18 cellular contexts compared by ENCODE assay signal in the genomic region with DNA sequence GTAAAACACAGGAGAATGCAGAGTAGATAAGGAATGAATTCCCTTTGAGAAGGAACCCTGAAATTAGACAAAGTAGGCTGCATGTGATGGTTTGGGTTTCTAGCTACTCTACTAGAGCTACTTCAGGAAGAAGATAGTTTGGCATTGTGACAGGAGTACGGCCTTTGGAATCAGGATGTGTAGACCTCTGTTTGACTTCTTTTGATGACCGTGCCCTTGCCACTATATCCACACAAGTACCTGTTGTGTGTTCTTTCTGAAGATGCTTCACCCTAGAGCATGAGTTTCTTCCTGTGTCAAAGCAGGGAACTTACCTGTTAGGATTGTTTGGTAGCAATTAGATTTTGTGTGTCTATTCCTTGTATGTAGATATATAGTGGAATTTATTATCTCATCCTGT. TPM values are rescaled to one million over a fixed set of nuclear protein-coding genes. Genes with fewer than 3 reads are reported as not detected.
DNase-seq lines count a peak whose midpoint lies in the region; ATAC-seq and TF ChIP-seq lines count a peak whose summit lies in the region.
"Had no signal": no experiment of that assay in that cellular context is flagged by ENCODE, and none has a peak within 500 bp of the region (broad histone marks: within the 10 kb centered on the region; RNA-seq: fewer than 3 reads in every experiment).

No MANE protein-coding gene starts in this region.

- no peaks in the 10 kb centered on the region for H3K36me3 Mint-ChIP-seq in T-helper 17 cell (ENCODE audit: low read depth)

- no peak overlapping the region for H3K4me3 ChIP-seq in transverse colon
- H3K4me3 ChIP-seq: BLaER1 treated with 17β-estradiol and CSF1 and Interleukin-3, amounts not matched to agents 10 nM and 100 nM; GM23338; PC-9 had no signal

- no peak for TF ChIP-seq EP300 in transverse colon (IDR thresholded peaks at IDR 0.05; ENCODE audit: low read depth)

- intact Hi-C loops in left colon (cut with DNase I, micrococcal nuclease), result no loop called here
- intact Hi-C loops in transverse colon (cut with DNase I; ENCODE audit: low total_unique reads), result no loop called here
- intact Hi-C loops in Right ventricle myocardium inferior (cut with DNase I), result no loop called here
- intact Hi-C loops in left ventricle myocardium superior (cut with micrococcal nuclease), result no loop called here

- no peaks in the 10 kb centered on the region for H3K36me3 ChIP-seq in transverse colon

- H3K4me1 Mint-ChIP-seq in T-helper 17 cell, result peaks cover 37% of the 10 kb centered on the region

- H3K27me3 Mint-ChIP-seq in T-helper 17 cell, result no peaks in the 10 kb centered on the region

- peak overlapping the region; percentile 17 to 64 (median 54) for H3K27ac ChIP-seq in transverse colon
- H3K27ac ChIP-seq: BLaER1 treated with 17β-estradiol and CSF1 and Interleukin-3, amounts not matched to agents 10 nM and 100 nM; PC-9 had no signal

- 44 to 60% methylated on average over 1 to 2 of the region's 2 CpGs for WGBS in transverse colon (ENCODE audit: low coverage in 1 of 2), 2 donors

- no peaks in the 10 kb centered on the region for H3K9me3 ChIP-seq in T-helper 17 cell (ENCODE audit: control insufficient read depth, low read length, poor library complexity, severe bottlenecking)
- H3K9me3 ChIP-seq in transverse colon, result no peaks in the 10 kb centered on the region

- no peak for TF ChIP-seq POLR2A in transverse colon (IDR thresholded peaks at IDR 0.05)

- no peak overlapping the region for H3K4me3 Mint-ChIP-seq in T-helper 17 cell
- H3K4me3 Mint-ChIP-seq: GM23338, HFFc6 had no signal

- no peak for ATAC-seq in T-helper 17 cell
- peak; percentile 86 for ATAC-seq in left colon
- no peak for ATAC-seq in Right ventricle myocardium inferior
- no peak for ATAC-seq in left ventricle myocardium superior
- ATAC-seq: GM23338 had no signal

- no peaks in the 10 kb centered on the region for H3K27me3 ChIP-seq in transverse colon
- H3K27me3 ChIP-seq: BLaER1 treated with 17β-estradiol and CSF1 and Interleukin-3, amounts not matched to agents 10 nM and 100 nM had no signal

- peak overlapping the region; percentile 79 for H3K27ac Mint-ChIP-seq in T-helper 17 cell
- H3K27ac Mint-ChIP-seq: GM23338, HFFc6 had no signal

- DNase-seq in NCI-H2196 (lab: John Stamatoyannopoulos, UW; ENCODE audit: unreplicated experiment) (peak; percentile 3), NCI-H2196 treated with DMSO at 0.1 percent for 48 hours (lab: John Stamatoyannopoulos, UW; ENCODE audit: unreplicated experiment) (no peak), T-helper 17 cell (no peak), left colon (peak; percentile 30 to 67), transverse colon (peak; percentile 42), Right ventricle myocardium inferior (ENCODE audit: missing footprints) (no peak), left ventricle myocardium superior (no peak)
- no peak for DNase-seq in activated CD4-positive, CD25-positive, alpha-beta regulatory T cell (lab: John Stamatoyannopoulos, UW)
- DNase-seq: 8988T, HFFc6, MM.1S, NCI-H1105 treated with DMSO at 0.1 percent for 48 hours, NCI-H1930, NCI-H526 treated with DMSO at 0.1 percent for 48 hours, PC-9, Right ventricle myocardium superior had no signal

- peaks cover 8 to 50% (median 39%) of the 10 kb centered on the region in 4 donors for H3K4me1 ChIP-seq in transverse colon

- TF ChIP-seq CTCF in transverse colon (IDR thresholded peaks at IDR 0.05), result no peak

- in situ Hi-C loops in transverse colon (cut with MboI; ENCODE audit: low pct_ligation_motif_present in 1 of 4, low pct_unique_long_range_greater_than_20kb in 1 of 4, low sequenced_read_pairs in 3 of 4), result no loop called here

RNA-seq across cellular contexts. Expression of a gene that starts 41.7 kb away (rescaled TPM):
- 10 to 100 TPM; 34.4 to 45.3 TPM for total RNA-seq in T-helper 17 cell
- total RNA-seq in left colon, result 100 to 1,000 TPM; 103 to 111 TPM
- 100 to 1,000 TPM in 2 of 4 donors, 10 to 100 TPM in 2; 49.8 to 140 (median 93.3) TPM for total RNA-seq in transverse colon
- total RNA-seq in Right ventricle myocardium inferior, result 10.0 TPM
- total RNA-seq in left ventricle myocardium superior, result 10.1 TPM

Comparison
In these comparisons a context has a peak if more than half of its experiments do, and no peak if none do; other contexts are left out.
1. DNase-seq: peak in NCI-H2196 (single experiment), left colon (2 of 2) and transverse colon (single experiment); none in NCI-H2196 treated with DMSO at 0.1 percent for 48 hours (single experiment), T-helper 17 cell (0 of 3), Right ventricle myocardium inferior (single experiment), activated CD4-positive, CD25-positive, alpha-beta regulatory T cell (0 of 4) and left ventricle myocardium superior (single experiment).